In genomic region chr17:74512624-74513084, GRCh38 we compare ENCODE assay signal across 8 cellular contexts. TPM values are rescaled to one million over a fixed set of nuclear protein-coding genes. Genes with fewer than 3 reads are reported as not detected.
DNase-seq lines count a peak whose midpoint lies in the region; ATAC-seq and TF ChIP-seq lines count a peak whose summit lies in the region.

No MANE protein-coding gene starts in this region.

- no peak for TF ChIP-seq CTCF in brain microvascular endothelial cell (IDR thresholded peaks at IDR 0.05; ENCODE audit: low read depth, low read length, missing control alignments)

- H3K36me3 ChIP-seq in brain microvascular endothelial cell (replicated peaks), result no peaks in the 10 kb centered on the region

- in situ Hi-C loops in brain microvascular endothelial cell (cut with HindIII; ENCODE audit: low pct_ligation_motif_present, low sequenced_read_pairs), result no loop called here

- H3K27me3 ChIP-seq in brain microvascular endothelial cell (replicated peaks), result no peaks in the 10 kb centered on the region

- ATAC-seq in GM21786 (IDR thresholded peaks at IDR 0.05; ENCODE audit: unreplicated experiment), result peak; percentile 76

- H3K4me3 ChIP-seq in brain microvascular endothelial cell (ENCODE audit: low read depth, low read length), result no peak overlapping the region

- no peak overlapping the region for H3K27ac ChIP-seq in brain microvascular endothelial cell

- DNase-seq in ELR (ENCODE audit: low read depth) (peak; percentile 8), SKM-1 (lab: John Stamatoyannopoulos, UW; ENCODE audit: unreplicated experiment) (peak; percentile 91), mucosa of gallbladder (ENCODE audit: low spot score) (peak; percentile 24), HT-29 (ENCODE audit: low spot score) (no peak), amygdala (lab: John Stamatoyannopoulos, UW) (no peak), NCI-H2107 (lab: John Stamatoyannopoulos, UW) (no peak), brain microvascular endothelial cell (no peak)

RNA-seq across cellular contexts. Expression of gene CD300LB, which starts 18.6 kb away (rescaled TPM):
- 0.49 TPM for total RNA-seq in mucosa of gallbladder
- total RNA-seq in HT-29 (2014; rRNA removed; shearing (Covaris generic)), result not detected in 2 replicates

RNA-seq across cellular contexts. Expression of gene CD300C, which starts 33.3 kb away (rescaled TPM):
- total RNA-seq in mucosa of gallbladder, result 2.9 TPM
- total RNA-seq in HT-29 (2014; rRNA removed; shearing (Covaris generic)), result 0.48 and 0.68 TPM in 2 replicates

RNA-seq across cellular contexts. Expression of gene CD300A, which starts 46.2 kb away (rescaled TPM):
- total RNA-seq in mucosa of gallbladder, result 15.2 TPM
- total RNA-seq in HT-29 (2014; rRNA removed; shearing (Covaris generic)), result not detected in 2 replicates

RNA-seq across cellular contexts. Expression of gene CD300H, which starts 54.7 kb away (rescaled TPM):
- not detected for total RNA-seq in mucosa of gallbladder
- not detected in 2 replicates for total RNA-seq in HT-29 (2014; rRNA removed; shearing (Covaris generic))

Comparison
In these comparisons a context has a peak if more than half of its experiments do, and no peak if none do; other contexts are left out.
1. DNase-seq: peak in ELR (single experiment), SKM-1 (single experiment) and mucosa of gallbladder (single experiment); none in HT-29 (single experiment), amygdala (0 of 56), NCI-H2107 (single experiment) and brain microvascular endothelial cell (single experiment).
2. RNA of gene CD300A, which starts 46.2 kb away (total RNA-seq): 15.2 TPM in mucosa of gallbladder (single experiment); not detected in HT-29; every median in the first group is over 10 times any median in the second.